ENCODE assay signal across 29 cellular contexts in genomic region chr5:164501344-164501743, GRCh38.
"Had no signal": no experiment of that assay in that cellular context is flagged by ENCODE, and none has a peak within 500 bp of the region (broad histone marks: within the 10 kb centered on the region; RNA-seq: fewer than 3 reads in every experiment).

No MANE protein-coding gene starts in this region.

- H3K27ac ChIP-seq: neural progenitor cell, pancreas, psoas muscle, skin epidermis, spleen, suprapubic skin, testis, tibial artery, transverse colon, upper lobe of right lung, uterus had no signal

- DNase-seq: naive thymus-derived CD4-positive, alpha-beta T cell; natural killer cell; occipital lobe; pancreas; psoas muscle; right cardiac atrium; spleen; stimulated activated CD4-positive, alpha-beta T cell treated with anti-CD3 and anti-CD28 coated beads, Interleukin-12 subunit alpha, Interleukin-12 subunit beta, amount 100 ng/mL, for 4 hours; stimulated activated CD4-positive, alpha-beta T cell treated with anti-CD3 and anti-CD28 coated beads, Interleukin-1b, Interleukin-23, amount 100 ng/mL, for 48 hours; stimulated activated CD4-positive, alpha-beta T cell treated with anti-CD3 and anti-CD28 coated beads, Interleukin-4, amount 100 ng/mL, for 1 hour; stimulated activated CD4-positive, alpha-beta T cell treated with anti-CD3 and anti-CD28 coated beads, Interleukin-4, amount 100 ng/mL, for 4 hours; stimulated activated CD8-positive, alpha-beta memory T cell treated with anti-CD3 and anti-CD28 coated beads, Interleukin-4, amount 100 ng/mL, for 48 hours; stimulated activated naive CD4-positive, alpha-beta T cell; stimulated activated naive CD8-positive, alpha-beta T cell treated with anti-CD3 and anti-CD28 coated beads, Interleukin-15, amount 100 ng/mL, for 72 hours; stimulated activated naive CD8-positive, alpha-beta T cell treated with anti-CD3 and anti-CD28 coated beads, Interleukin-15, Interleukin-2, amounts not matched to agents 100 U/mL and 50 U/mL, for 24 hours; substantia nigra; testis; tibial artery; transverse colon; upper lobe of right lung; uterus had no signal

- H3K36me3 Mint-ChIP-seq: naive thymus-derived CD4-positive, alpha-beta T cell; natural killer cell; neural progenitor cell; stimulated activated memory B cell treated with anti-CD40 and anti-IgM and Interleukin-4, amounts not matched to agents 10 μg/mL and 1 μg/mL and 100 μg/mL, for 72 hours; type B pancreatic cell had no signal

- H3K36me3 ChIP-seq: neural progenitor cell, pancreas, spleen, suprapubic skin, tibial artery, transverse colon, upper lobe of right lung, uterus had no signal

- H3K4me1 ChIP-seq: psoas muscle, suprapubic skin, testis, tibial artery, transverse colon, upper lobe of right lung, uterus had no signal

- FAIRE-seq: pancreas had no signal

- H3K9me3 Mint-ChIP-seq: natural killer cell; nephron; neural progenitor cell; stimulated activated memory B cell treated with anti-CD40 and anti-IgM and Interleukin-4, amounts not matched to agents 10 μg/mL and 1 μg/mL and 100 μg/mL, for 72 hours; type B pancreatic cell had no signal

- H3K9me3 ChIP-seq: pancreas, psoas muscle, spleen, suprapubic skin, testis, tibial artery, transverse colon, upper lobe of right lung, uterus had no signal

- H3K27me3 Mint-ChIP-seq: naive thymus-derived CD4-positive, alpha-beta T cell; stimulated activated naive CD8-positive, alpha-beta T cell treated with anti-CD3 and anti-CD28 coated beads, Interleukin-15, amount 100 ng/mL, for 72 hours had no signal

- H2AFZ ChIP-seq: neural progenitor cell had no signal

- H3K9ac ChIP-seq: neural progenitor cell had no signal

- H3K4me2 ChIP-seq: neural progenitor cell, smooth muscle cell had no signal

- H3K4me1 Mint-ChIP-seq: naive thymus-derived CD4-positive, alpha-beta T cell; stimulated activated naive CD8-positive, alpha-beta T cell treated with anti-CD3 and anti-CD28 coated beads, Interleukin-15, amount 100 ng/mL, for 72 hours had no signal

- H3K27ac Mint-ChIP-seq: naive thymus-derived CD4-positive, alpha-beta T cell; natural killer cell; nephron; neural progenitor cell; stimulated activated memory B cell treated with anti-CD40 and anti-IgM and Interleukin-4, amounts not matched to agents 10 μg/mL and 1 μg/mL and 100 μg/mL, for 72 hours; stimulated activated naive CD8-positive, alpha-beta T cell treated with anti-CD3 and anti-CD28 coated beads, Interleukin-15, amount 100 ng/mL, for 72 hours; type B pancreatic cell had no signal

- ATAC-seq: naive thymus-derived CD4-positive, alpha-beta T cell; natural killer cell; psoas muscle; right cardiac atrium; sciatic nerve; stimulated activated memory B cell treated with anti-CD40 and anti-IgM and Interleukin-4, amounts not matched to agents 10 μg/mL and 1 μg/mL and 100 μg/mL, for 72 hours; stimulated activated naive CD8-positive, alpha-beta T cell treated with anti-CD3 and anti-CD28 coated beads, Interleukin-15, amount 100 ng/mL, for 72 hours; stimulated activated naive CD8-positive, alpha-beta T cell treated with anti-CD3 and anti-CD28 coated beads, Interleukin-15, Interleukin-2, amounts not matched to agents 100 U/mL and 50 U/mL, for 24 hours; upper lobe of right lung had no signal

- H3K4me3 Mint-ChIP-seq: naive thymus-derived CD4-positive, alpha-beta T cell; natural killer cell; nephron; neural progenitor cell; stimulated activated memory B cell treated with anti-CD40 and anti-IgM and Interleukin-4, amounts not matched to agents 10 μg/mL and 1 μg/mL and 100 μg/mL, for 72 hours; stimulated activated naive CD8-positive, alpha-beta T cell treated with anti-CD3 and anti-CD28 coated beads, Interleukin-15, amount 100 ng/mL, for 72 hours; type B pancreatic cell had no signal

- H3K4me3 ChIP-seq: neural progenitor cell, pancreas, psoas muscle, skin epidermis, smooth muscle cell, spleen, suprapubic skin, testis, tibial artery, transverse colon, upper lobe of right lung, uterus had no signal

- H3K27me3 ChIP-seq: neural progenitor cell, pancreas, spleen, suprapubic skin, testis, tibial artery, transverse colon, upper lobe of right lung, uterus had no signal
